In the genomic region with DNA sequence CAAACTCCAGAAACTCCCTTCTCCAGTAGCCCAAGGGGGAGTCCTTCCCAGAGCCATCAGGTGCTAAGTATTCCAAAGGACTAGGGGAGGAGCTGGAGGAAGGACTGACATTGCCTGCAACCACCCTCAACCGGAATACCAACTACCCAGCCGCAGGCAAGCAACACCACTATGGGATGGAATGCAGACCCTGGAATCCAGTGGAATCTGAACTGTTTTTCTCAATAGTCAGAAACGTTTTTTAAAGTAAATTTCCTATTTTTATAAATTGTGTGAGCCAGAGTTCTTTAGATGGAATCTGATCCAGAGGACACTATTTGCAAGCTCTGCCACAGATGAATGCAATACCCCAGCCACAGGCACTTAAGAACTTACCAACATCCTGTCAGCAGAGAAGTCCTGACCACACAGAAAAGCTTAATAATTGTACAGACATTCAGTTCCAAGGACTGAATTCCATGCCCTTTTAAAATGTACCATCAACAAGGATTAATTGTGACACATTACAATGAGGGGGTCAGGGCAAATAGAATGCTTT, we compare ENCODE assay signal across 10 cellular contexts.
A peak's percentile ranks its signal among the peaks of the same experiment; 100 is the strongest.
DNase-seq lines count a peak whose midpoint lies in the region; TF ChIP-seq lines count a peak whose summit lies in the region.
"Had no signal": no experiment of that assay in that cellular context is flagged by ENCODE, and none has a peak within 500 bp of the region (broad histone marks: within the 10 kb centered on the region; RNA-seq: fewer than 3 reads in every experiment).

No MANE protein-coding gene starts in this region.

- no peak overlapping the region for H2AFZ ChIP-seq in PC-9

- DNase-seq in AG04449 (ENCODE audit: low read depth, low spot score) = peak; percentile 91
- DNase-seq in H4 (ENCODE audit: low spot score) = peak; percentile 82
- DNase-seq in astrocyte of the cerebellum (ENCODE audit: low read depth) = peak; percentile 59
- DNase-seq in kidney glomerular epithelial cell (lab: John Stamatoyannopoulos, UW) = peak; percentile 27
- DNase-seq in DMS153 treated with DMSO at 0.1 percent for 48 hours (lab: John Stamatoyannopoulos, UW; ENCODE audit: unreplicated experiment) = no peak
- DNase-seq in PC-9 = no peak
- no peak for DNase-seq in NCI-H345 treated with DMSO at 0.1 percent for 48 hours (lab: John Stamatoyannopoulos, UW; ENCODE audit: unreplicated experiment)
- DNase-seq in NCI-H1105 (lab: John Stamatoyannopoulos, UW) = no peak
- DNase-seq: activated naive CD4-positive, alpha-beta T cell treated with Interleukin-2 at 50 U/mL for 16 hours had no signal

- POLR2A ChIA-PET in AG04449 (lab: Yijun Ruan, JAX) = interaction anchor here (0.6 to 1.2 kb wide), 3 partner anchors 25 to 119 kb away, joined by 3 to 4 read pairs (median 3); no protein-coding TSS in a partner anchor
- POLR2A ChIA-PET in PC-9 (lab: Charles Lee; ENCODE audit: unreplicated experiment) = no interaction called here

- peaks cover 4% of the 10 kb centered on the region; the same call in 1 of the 2 replicates for H3K36me3 ChIP-seq in PC-9 (ENCODE audit: low read depth)

- no TSS peak for BruUV-seq in PC-9 (replicated peaks; lab: Mats Ljungman, UMichigan)

- no peaks in the 10 kb centered on the region for H3K4me1 ChIP-seq in PC-9 (replicated peaks; ENCODE audit: insufficient read depth)

- no peak overlapping the region for H3K4me3 ChIP-seq in AG04449 (ENCODE audit: low read depth, low read length)
- H3K4me3 ChIP-seq in astrocyte of the cerebellum (ENCODE audit: low read depth, low read length) = no peak overlapping the region
- no peak overlapping the region for H3K4me3 ChIP-seq in PC-9

- H3K79me2 ChIP-seq in PC-9 (ENCODE audit: low read depth) = no peaks in the 10 kb centered on the region

- H3K9me3 ChIP-seq in PC-9 (ENCODE audit: insufficient read depth, low read depth) = no peaks in the 10 kb centered on the region

- CTCF ChIA-PET in AG04449 (lab: Yijun Ruan, JAX) (no interaction called here), PC-9 (lab: Charles Lee) (no interaction called here)

- 0 out of 2 replicates have a peak, but pooled peaks cover 4% of the 10 kb centered on the region for H3F3A ChIP-seq in PC-9 (ENCODE audit: insufficient read depth, low read depth)

- in situ Hi-C loops in astrocyte of the cerebellum (cut with HindIII; ENCODE audit: low sequenced_read_pairs) = no loop called here

- H3K9me2 ChIP-seq in PC-9 (ENCODE audit: insufficient read depth) = no peaks in the 10 kb centered on the region

- intact Hi-C loops in PC-9 (cut with micrococcal nuclease; ENCODE audit: unreplicated experiment) = no loop called here

- no peak overlapping the region for H3K4me2 ChIP-seq in PC-9

- no peaks in the 10 kb centered on the region for H3K27me3 ChIP-seq in PC-9 (ENCODE audit: insufficient read depth, low read depth)

- TF ChIP-seq CTCF in AG04449 (IDR thresholded peaks at IDR 0.05; ENCODE audit: insufficient read depth, low read length, missing control alignments) (no peak), astrocyte of the cerebellum (IDR thresholded peaks at IDR 0.05; ENCODE audit: low read depth, low read length, missing control alignments) (no peak), PC-9 (conservative IDR thresholded peaks at IDR 0.05) (no peak)

- no peaks in the 10 kb centered on the region; the same call in 1 of the 2 replicates for H4K20me1 ChIP-seq in PC-9 (ENCODE audit: insufficient read depth)

- no peak overlapping the region for H3K27ac ChIP-seq in PC-9
- H3K27ac ChIP-seq: VCaP had no signal

Comparison
In these comparisons a context has a peak if more than half of its experiments do, and no peak if none do; other contexts are left out.
1. DNase-seq: peak in AG04449 (single experiment), H4 (single experiment), astrocyte of the cerebellum (single experiment) and kidney glomerular epithelial cell (single experiment); none in DMS153 treated with DMSO at 0.1 percent for 48 hours (single experiment), PC-9 (0 of 2), NCI-H345 treated with DMSO at 0.1 percent for 48 hours (single experiment) and NCI-H1105 (single experiment).